ENCODE assay signal across 10 cellular contexts in genomic region chr4:41538017-41538733, GRCh38. TPM values are rescaled to one million over a fixed set of nuclear protein-coding genes. Genes with fewer than 3 reads are reported as not detected.
DNase-seq lines count a peak whose midpoint lies in the region; ATAC-seq and TF ChIP-seq lines count a peak whose summit lies in the region.
"Had no signal": no experiment of that assay in that cellular context is flagged by ENCODE, and none has a peak within 500 bp of the region (broad histone marks: within the 10 kb centered on the region; RNA-seq: fewer than 3 reads in every experiment).

Gene LIMCH1 (plus strand): TSS chr4:41538157. CDS start chr4:41605996, 67,839 bp downstream.

- H3K9ac ChIP-seq in MM.1S (ENCODE audit: low read length), result no peak within 1 kb of the TSS

- intact Hi-C loops in left ventricle myocardium superior (cut with micrococcal nuclease) (no loop called here), posterior vena cava (cut with DNase I) (no loop called here)

- peak; percentile 89 for ATAC-seq in left ventricle myocardium superior
- ATAC-seq: T-helper 17 cell had no signal

- H3K79me2 ChIP-seq in MM.1S (ENCODE audit: low read length), result no peaks in the 10 kb centered on the region

- no peak within 1 kb of the TSS for H3K27ac ChIP-seq in adipose tissue (ENCODE audit: low read depth, low read length)
- H3K27ac ChIP-seq in MM.1S (ENCODE audit: low read length), result no peak within 1 kb of the TSS

- no peak within 1 kb of the TSS for H3K4me2 ChIP-seq in MM.1S (ENCODE audit: low read depth, low read length)

- WGBS in adipose tissue, 3 donors, result 21 to 70% (median 24%) methylated on average over 9 of the region's 9 CpGs

- no peaks in the 10 kb centered on the region for H4K20me1 ChIP-seq in MM.1S (ENCODE audit: insufficient read depth, low read length)

- no peak within 1 kb of the TSS for H2AFZ ChIP-seq in MM.1S (ENCODE audit: low read length)

- H3K4me1 ChIP-seq in MM.1S (ENCODE audit: low read length), result no peaks in the 10 kb centered on the region

- H3K36me3 ChIP-seq in MM.1S (replicated peaks; ENCODE audit: insufficient read depth, low read length), result no peaks in the 10 kb centered on the region

- H3K4me3 ChIP-seq in AG10803 (ENCODE audit: low read length), result no peak within 1 kb of the TSS
- no peak within 1 kb of the TSS for H3K4me3 ChIP-seq in MM.1S (ENCODE audit: low read length)

- H3F3A ChIP-seq in MM.1S (ENCODE audit: insufficient read depth, low read length), result no peaks in the 10 kb centered on the region

- no peaks in the 10 kb centered on the region for H3K9me3 ChIP-seq in MM.1S (replicated peaks; ENCODE audit: insufficient read depth, low read length)

- no peaks in the 10 kb centered on the region for H3K9me2 ChIP-seq in MM.1S (replicated peaks; ENCODE audit: insufficient read depth, low read length)

- TF ChIP-seq CTCF in AG10803 (conservative IDR thresholded peaks at IDR 0.05; ENCODE audit: low read length) (no peak), MM.1S (IDR thresholded peaks at IDR 0.05; ENCODE audit: low read length) (no peak)

- DNase-seq in AG10803 (ENCODE audit: low read depth) (peak; percentile 54), left ventricle myocardium superior (peak; percentile 81), posterior vena cava (ENCODE audit: low spot score) (peak; percentile 90), T1000 (lab: John Stamatoyannopoulos, UW) (no peak), MM.1S (no peak), DMS53 treated with DMSO at 0.1 percent for 48 hours (lab: John Stamatoyannopoulos, UW; ENCODE audit: unreplicated experiment) (no peak), NCI-H82 (lab: John Stamatoyannopoulos, UW) (no peak)
- DNase-seq: NCI-H1417, T-helper 17 cell had no signal

- H3K27me3 ChIP-seq in MM.1S (replicated peaks; ENCODE audit: insufficient read depth, low read length), result no peaks in the 10 kb centered on the region

RNA-seq across cellular contexts. Expression of gene LIMCH1, which starts in this region (rescaled TPM):
- 10 to 100 TPM in 2 of 3 donors, 1 to 10 TPM in 1; 4.2 to 62.0 (median 13.4) TPM for polyA plus RNA-seq in adipose tissue
- total RNA-seq in left ventricle myocardium superior (232 TPM), posterior vena cava (10 to 100 TPM; 38.7 to 68.0 TPM)
- total RNA-seq: T-helper 17 cell had no signal

Comparison
In these comparisons a context has a peak if more than half of its experiments do, and no peak if none do; other contexts are left out.
1. DNase-seq: peak in AG10803 (single experiment), left ventricle myocardium superior (single experiment) and posterior vena cava (single experiment); none in T1000 (single experiment), MM.1S (single experiment), DMS53 treated with DMSO at 0.1 percent for 48 hours (single experiment) and NCI-H82 (single experiment).